Comparison of ENCODE assay signal across 7 cellular contexts in genomic region chr3:148075829-148076716, GRCh38.
DNase-seq lines count a peak whose midpoint lies in the region; ATAC-seq, FAIRE-seq and TF ChIP-seq lines count a peak whose summit lies in the region.

No MANE protein-coding gene starts in this region.

- no peaks in the 10 kb centered on the region for H3K79me2 ChIP-seq in astrocyte (ENCODE audit: insufficient read depth, low read length)

- no peak overlapping the region for H3K4me3 Mint-ChIP-seq in astrocyte (ENCODE audit: unreplicated experiment)

- TF ChIP-seq POLR2A in NB4 (IDR thresholded peaks at IDR 0.05; ENCODE audit: extremely low read depth, insufficient read length): no peak

- H3K9me3 Mint-ChIP-seq in astrocyte (ENCODE audit: unreplicated experiment): no peaks in the 10 kb centered on the region

- no peaks in the 10 kb centered on the region for H3K4me1 ChIP-seq in astrocyte (ENCODE audit: insufficient read depth, low read length)

- H3K4me1 Mint-ChIP-seq in astrocyte (ENCODE audit: low read depth, unreplicated experiment): no peaks in the 10 kb centered on the region

- H3K4me3 ChIP-seq in GM12864 (ENCODE audit: low read depth, low read length) (no peak overlapping the region), NB4 (ENCODE audit: low read depth, low read length) (no peak overlapping the region), astrocyte (ENCODE audit: insufficient read depth, low read depth, low read length) (no peak overlapping the region)

- no peaks in the 10 kb centered on the region for H4K20me1 ChIP-seq in astrocyte (ENCODE audit: insufficient read depth, low read length)

- no peak overlapping the region for H2AFZ ChIP-seq in astrocyte (ENCODE audit: low read depth, low read length)

- H3K27ac Mint-ChIP-seq in astrocyte (ENCODE audit: unreplicated experiment): no peak overlapping the region

- H3K36me3 Mint-ChIP-seq in astrocyte (ENCODE audit: low read depth, unreplicated experiment): no peaks in the 10 kb centered on the region

- FAIRE-seq in astrocyte (lab: Jason Lieb, UNC): peak; percentile 88

- no peak overlapping the region for H3K4me2 ChIP-seq in astrocyte (ENCODE audit: low read length)

- H3K27me3 ChIP-seq in astrocyte (ENCODE audit: insufficient read depth, low read length): no peaks in the 10 kb centered on the region
- H3K27me3 ChIP-seq in layer of hippocampus (ENCODE audit: control insufficient read depth, insufficient read depth, low read length): no peaks in the 10 kb centered on the region

- no peak overlapping the region for H3K9ac ChIP-seq in astrocyte (ENCODE audit: low read length)

- ATAC-seq in HG02970 (IDR thresholded peaks at IDR 0.05; ENCODE audit: low FRiP score, unreplicated experiment) (no peak), GM18873 (IDR thresholded peaks at IDR 0.05; ENCODE audit: low FRiP score, unreplicated experiment) (no peak), HG02852 (IDR thresholded peaks at IDR 0.05; ENCODE audit: unreplicated experiment) (no peak)

- no peaks in the 10 kb centered on the region for H3K9me3 ChIP-seq in astrocyte (ENCODE audit: insufficient read depth, low read depth, low read length)

- H3K36me3 ChIP-seq in astrocyte (ENCODE audit: insufficient read depth, low read length): no peaks in the 10 kb centered on the region

- TF ChIP-seq CTCF in GM12864 (IDR thresholded peaks at IDR 0.05; ENCODE audit: low read depth, low read length, missing control alignments) (peak; percentile 33), NB4 (IDR thresholded peaks at IDR 0.05; ENCODE audit: low read depth, low read length) (peak; percentile 24), astrocyte (IDR thresholded peaks at IDR 0.05; ENCODE audit: insufficient read depth, low read depth, low read length) (peak; percentile 91)

- H3K27ac ChIP-seq in astrocyte (ENCODE audit: low read depth, low read length) (no peak overlapping the region), layer of hippocampus (ENCODE audit: low read depth, low read length) (peak overlapping the region; percentile 47)

- H3K27me3 Mint-ChIP-seq in astrocyte (ENCODE audit: low read depth, unreplicated experiment): no peaks in the 10 kb centered on the region

- DNase-seq in GM12864 (ENCODE audit: low read depth): no peak
- peak; percentile 7 for DNase-seq in NB4 (ENCODE audit: low read depth)
- DNase-seq in astrocyte (ENCODE audit: low read depth): peak; percentile 44

Comparison
In these comparisons a context has a peak if more than half of its experiments do, and no peak if none do; other contexts are left out.
1. CTCF ChIP-seq: peak in every context shown above with its lines; median percentile 91 in astrocyte; 33 in GM12864; 24 in NB4.